In genomic region chr12:15911931-15912330, GRCh38 we compare ENCODE assay signal across 8 cellular contexts. TPM values are rescaled to one million over a fixed set of nuclear protein-coding genes. Genes with fewer than 3 reads are reported as not detected.
DNase-seq lines count a peak whose midpoint lies in the region; ATAC-seq and TF ChIP-seq lines count a peak whose summit lies in the region.
"Not testable (repeated sequence)": the region's sequence is repeated elsewhere in the genome, so short reads cannot be mapped to it uniquely, and the experiment has no call there.

No MANE protein-coding gene starts in this region.

- not testable (repeated sequence) for H3K14ac ChIP-seq in neuronal stem cell (ENCODE audit: low read length)

- DNase-seq in T-helper 2 cell treated with Interferon-gamma antibody and Interleukin-4, amounts not matched to agents 5 μg/mL and 100 μg/mL, for 36 hours (ENCODE audit: low spot score); astrocyte of the spinal cord (ENCODE audit: low read depth, low spot score); left colon; neuronal stem cell (ENCODE audit: low spot score); testis: not testable (repeated sequence)

- H3K4me1 Mint-ChIP-seq in IgD-negative memory B cell = peaks cover 4 to 18% (median 16%) of the 10 kb centered on the region in 3 donors
- H3K4me1 Mint-ChIP-seq in T-helper 2 cell treated with Interferon-gamma antibody and Interleukin-4, amounts not matched to agents 5 μg/mL and 100 μg/mL, for 36 hours (ENCODE audit: low read depth) = peaks cover 15% of the 10 kb centered on the region

- H2BK12ac ChIP-seq in neuronal stem cell (ENCODE audit: low read length) = not testable (repeated sequence)

- not testable (repeated sequence) for H4K91ac ChIP-seq in neuronal stem cell (ENCODE audit: low read depth, low read length, poor library complexity)

- TF ChIP-seq POLR2A in testis (IDR thresholded peaks at IDR 0.05) = not testable (repeated sequence)

- H2BK5ac ChIP-seq in neuronal stem cell (ENCODE audit: low read length) = not testable (repeated sequence)

- not testable (repeated sequence) for H2BK15ac ChIP-seq in neuronal stem cell (ENCODE audit: low read length)

- intact Hi-C loops in left colon (cut with DNase I, micrococcal nuclease); testis (cut with DNase I; ENCODE audit: low total_unique reads): not testable (repeated sequence)

- peaks cover 7 to 22% (median 15%) of the 10 kb centered on the region in 10 experiments; a peak in 17 of 20 replicates for H3K4me1 ChIP-seq in BLaER1 treated with 17β-estradiol and CSF1 and Interleukin-3, amounts not matched to agents 10 nM and 100 nM
- not testable (repeated sequence) for H3K4me1 ChIP-seq in neuronal stem cell (ENCODE audit: control insufficient read depth in 2 of 2, insufficient read depth in 1 of 2, low read depth in 1 of 2, low read length in 2 of 2)
- H3K4me1 ChIP-seq in testis = peaks cover 17% of the 10 kb centered on the region

- not testable (repeated sequence) for TF ChIP-seq CTCF in astrocyte of the spinal cord (IDR thresholded peaks at IDR 0.05; ENCODE audit: low read depth, low read length); testis (IDR thresholded peaks at IDR 0.05)

- H4K20me1 ChIP-seq in BLaER1 treated with 17β-estradiol and CSF1 and Interleukin-3, amounts not matched to agents 10 nM and 100 nM = not testable (repeated sequence)

- H3K36me3 ChIP-seq in BLaER1 treated with 17β-estradiol and CSF1 and Interleukin-3, amounts not matched to agents 10 nM and 100 nM = peaks cover 0 to 18% (median 5%) of the 10 kb centered on the region in 11 experiments; a peak in 16 of 22 replicates
- H3K36me3 ChIP-seq in neuronal stem cell (replicated peaks in 1 of 2; ENCODE audit: control insufficient read depth in 2 of 2, insufficient read depth in 2 of 2, low read length in 2 of 2) = peaks cover 0 to 12% of the 10 kb centered on the region in 2 donors
- not testable (repeated sequence) for H3K36me3 ChIP-seq in testis (ENCODE audit: low read depth, missing control alignments)

- H3K36me3 Mint-ChIP-seq in IgD-negative memory B cell; T-helper 2 cell treated with Interferon-gamma antibody and Interleukin-4, amounts not matched to agents 5 μg/mL and 100 μg/mL, for 36 hours (ENCODE audit: low read depth): not testable (repeated sequence)

- H2AFZ ChIP-seq in neuronal stem cell (ENCODE audit: low read length) = peak overlapping the region; percentile 97

- H3K4me3 ChIP-seq in BLaER1 treated with 17β-estradiol and CSF1 and Interleukin-3, amounts not matched to agents 10 nM and 100 nM = peak overlapping the region; percentile 66 to 87 (median 78)
- H3K4me3 ChIP-seq in astrocyte of the spinal cord (ENCODE audit: low read depth, low read length) = peak overlapping the region; percentile 72
- H3K4me3 ChIP-seq in neuronal stem cell (ENCODE audit: low read length in 2 of 2) = peak overlapping the region; percentile 85 to 100
- H3K4me3 ChIP-seq in testis = peak overlapping the region; percentile 68 to 90

- not testable (repeated sequence) for H3K23ac ChIP-seq in neuronal stem cell (ENCODE audit: low read depth, low read length, poor library complexity)

- not testable (repeated sequence) for H3K18ac ChIP-seq in neuronal stem cell (ENCODE audit: low read length)

- H3K27me3 ChIP-seq in BLaER1 treated with 17β-estradiol and CSF1 and Interleukin-3, amounts not matched to agents 10 nM and 100 nM; neuronal stem cell (ENCODE audit: control insufficient read depth in 3 of 3, insufficient read depth in 3 of 3, low read depth in 1 of 3, low read length in 3 of 3); testis: not testable (repeated sequence)

- not testable (repeated sequence) for H3K9me3 Mint-ChIP-seq in IgD-negative memory B cell; T-helper 2 cell treated with Interferon-gamma antibody and Interleukin-4, amounts not matched to agents 5 μg/mL and 100 μg/mL, for 36 hours

- H3K9ac ChIP-seq in BLaER1 treated with 17β-estradiol and CSF1 and Interleukin-3, amounts not matched to agents 10 nM and 100 nM = peak overlapping the region; percentile 88 to 97 (median 95)
- not testable (repeated sequence) for H3K9ac ChIP-seq in neuronal stem cell (ENCODE audit: low read depth, low read length, poor library complexity)

- H3K9me3 ChIP-seq in BLaER1 treated with 17β-estradiol and CSF1 and Interleukin-3, amounts not matched to agents 10 nM and 100 nM (replicated peaks in 1 of 11); neuronal stem cell (replicated peaks in 1 of 2; ENCODE audit: control insufficient read depth in 2 of 2, insufficient read depth in 1 of 2, low read depth in 1 of 2, low read length in 2 of 2); testis: not testable (repeated sequence)

- H4K8ac ChIP-seq in neuronal stem cell (ENCODE audit: low read depth, low read length) = not testable (repeated sequence)

- not testable (repeated sequence) for H3K4ac ChIP-seq in neuronal stem cell (ENCODE audit: low read length)

- peak overlapping the region; percentile 89 to 97 (median 92) for H3K27ac ChIP-seq in BLaER1 treated with 17β-estradiol and CSF1 and Interleukin-3, amounts not matched to agents 10 nM and 100 nM
- H3K27ac ChIP-seq in neuronal stem cell (replicated peaks; ENCODE audit: low read length) = not testable (repeated sequence)
- peak overlapping the region; percentile 73 to 86 for H3K27ac ChIP-seq in testis

- H2AK5ac ChIP-seq in neuronal stem cell (ENCODE audit: low read depth, low read length) = not testable (repeated sequence)

- H3K27me3 Mint-ChIP-seq in IgD-negative memory B cell; T-helper 2 cell treated with Interferon-gamma antibody and Interleukin-4, amounts not matched to agents 5 μg/mL and 100 μg/mL, for 36 hours (ENCODE audit: low read depth): not testable (repeated sequence)

- in situ Hi-C loops in astrocyte of the spinal cord (cut with HindIII; ENCODE audit: low sequenced_read_pairs) = not testable (repeated sequence)

- WGBS in neuronal stem cell (ENCODE audit: extremely low coverage in 2 of 2, insufficient read length in 2 of 2, insufficient replicate concordance in 1 of 2), 2 donors = no CpG with 5 or more reads among the region's 5 CpGs
- 1 to 10% methylated on average over 5 of the region's 5 CpGs for WGBS in testis, 2 donors

- peak overlapping the region; percentile 14 to 93 (median 93) for H3K27ac Mint-ChIP-seq in IgD-negative memory B cell
- H3K27ac Mint-ChIP-seq in T-helper 2 cell treated with Interferon-gamma antibody and Interleukin-4, amounts not matched to agents 5 μg/mL and 100 μg/mL, for 36 hours = peak overlapping the region; percentile 91

- not testable (repeated sequence) for H2BK120ac ChIP-seq in neuronal stem cell (ENCODE audit: low read depth, low read length)

- H3K4me3 Mint-ChIP-seq in IgD-negative memory B cell = peak overlapping the region; percentile 91 to 95 (median 93)
- H3K4me3 Mint-ChIP-seq in T-helper 2 cell treated with Interferon-gamma antibody and Interleukin-4, amounts not matched to agents 5 μg/mL and 100 μg/mL, for 36 hours = peak overlapping the region; percentile 93

- not testable (repeated sequence) for H3K79me1 ChIP-seq in neuronal stem cell (ENCODE audit: low read depth, low read length)

- peak; percentile 31 for ATAC-seq in esophagus mucosa
- ATAC-seq in left colon = peak; percentile 41

- H3K4me2 ChIP-seq in BLaER1 treated with 17β-estradiol and CSF1 and Interleukin-3, amounts not matched to agents 10 nM and 100 nM = peak overlapping the region; percentile 62 to 84 (median 74)
- peak overlapping the region; percentile 54 for H3K4me2 ChIP-seq in neuronal stem cell (ENCODE audit: insufficient read depth, low read length, poor library complexity, severe bottlenecking)

RNA-seq across cellular contexts. Expression of gene DERA, which starts 0.8 kb away (rescaled TPM):
- 29.9 TPM for polyA plus RNA-seq in IgD-negative memory B cell
- 40.4 TPM for total RNA-seq in esophagus mucosa
- 10 to 100 TPM; 72.1 to 74.9 TPM for total RNA-seq in left colon
- 50.5 TPM for polyA plus RNA-seq in neuronal stem cell (2013, experiment 1 of 2)
- 50.3 TPM for polyA plus RNA-seq in neuronal stem cell (2013, experiment 2 of 2)
- total RNA-seq in testis = 10 to 100 TPM; 14.0 to 19.0 TPM
- polyA plus RNA-seq in testis (ENCODE audit: insufficient read depth, low read depth, low replicate concordance) = 21.3 TPM

RNA-seq across cellular contexts. Expression of gene STRAP, which starts 29.7 kb away (rescaled TPM):
- 95.2 TPM for polyA plus RNA-seq in IgD-negative memory B cell
- total RNA-seq in esophagus mucosa = 74.0 TPM
- total RNA-seq in left colon = 10 to 100 TPM; 74.4 to 75.6 TPM
- polyA plus RNA-seq in neuronal stem cell (2013, experiment 1 of 2) = 242 TPM
- 246 TPM for polyA plus RNA-seq in neuronal stem cell (2013, experiment 2 of 2)
- 10 to 100 TPM; 57.0 to 76.6 TPM for total RNA-seq in testis
- 123 TPM for polyA plus RNA-seq in testis (ENCODE audit: insufficient read depth, low read depth, low replicate concordance)
